8 cellular contexts compared by ENCODE assay signal in the genomic region with DNA sequence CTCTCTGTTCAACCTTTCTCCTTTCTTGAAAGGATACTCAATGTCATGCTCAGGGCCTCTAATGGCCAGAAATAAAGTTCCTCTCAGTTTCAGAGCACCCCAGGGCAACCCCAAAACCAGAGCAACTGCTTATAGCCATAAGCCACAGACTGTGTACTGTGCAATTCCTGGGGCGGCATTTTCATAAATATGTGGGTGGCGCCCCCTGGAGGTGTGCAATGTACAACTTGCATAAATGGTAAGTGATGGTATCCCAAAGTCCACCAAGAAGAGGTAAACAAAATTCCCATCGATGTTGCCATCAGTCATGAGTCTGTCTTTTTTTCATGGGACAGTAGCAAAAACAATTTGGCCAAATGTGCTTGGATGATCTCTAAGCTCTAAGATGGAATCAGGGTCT.
DNase-seq lines count a peak whose midpoint lies in the region; ATAC-seq and TF ChIP-seq lines count a peak whose summit lies in the region.
"Not testable (repeated sequence)": the region's sequence is repeated elsewhere in the genome, so short reads cannot be mapped to it uniquely, and the experiment has no call there.

No MANE protein-coding gene starts in this region.

- not testable (repeated sequence) for ATAC-seq in activated CD4-positive, alpha-beta T cell treated with anti-CD3 and anti-CD28 coated beads for 36 hours; mucosa of descending colon

- POLR2A ChIA-PET in A673 (lab: Charles Lee; ENCODE audit: low non-redundant PET); activated CD4-positive, alpha-beta T cell treated with anti-CD3 and anti-CD28 coated beads for 36 hours (lab: Charles Lee): not testable (repeated sequence)

- intact Hi-C loops in A673 (cut with micrococcal nuclease; ENCODE audit: unreplicated experiment); activated CD4-positive, alpha-beta T cell treated with anti-CD3 and anti-CD28 coated beads for 36 hours (cut with DNase I, micrococcal nuclease); mucosa of descending colon (cut with DNase I, micrococcal nuclease): not testable (repeated sequence)

- not testable (repeated sequence) for H3K9me3 Mint-ChIP-seq in activated CD4-positive, alpha-beta T cell treated with anti-CD3 and anti-CD28 coated beads for 36 hours (ENCODE audit: low read depth)

- CTCF ChIA-PET in A673 (lab: Charles Lee): not testable (repeated sequence)
- CTCF ChIA-PET in activated CD4-positive, alpha-beta T cell treated with anti-CD3 and anti-CD28 coated beads for 36 hours (lab: Charles Lee): interaction anchor here (0.7 kb wide), 1 partner anchor 1764 kb away, joined by 3 read pairs; no protein-coding TSS in a partner anchor

- H3K4me3 ChIP-seq in A673 (ENCODE audit: low read depth, low read length, poor library complexity, severe bottlenecking); astrocyte of the cerebellum (ENCODE audit: low read depth, low read length); epithelial cell of proximal tubule (ENCODE audit: low read depth, low read length); mucosa of descending colon: not testable (repeated sequence)

- TF ChIP-seq CTCF in A673 (conservative IDR thresholded peaks at IDR 0.05; ENCODE audit: low read depth, low read length) (peak; percentile 32; the same call in 1 of the 2 replicates), GM12873 (IDR thresholded peaks at IDR 0.05; ENCODE audit: insufficient read depth, low read depth, low read length, missing control alignments) (peak; percentile 26), astrocyte of the cerebellum (IDR thresholded peaks at IDR 0.05; ENCODE audit: low read depth, low read length, missing control alignments) (peak; percentile 9), epithelial cell of proximal tubule (conservative IDR thresholded peaks at IDR 0.05; ENCODE audit: low read depth, low read length) (peak; percentile 34)
- TF ChIP-seq CTCF in mucosa of descending colon (IDR thresholded peaks at IDR 0.05): not testable (repeated sequence)

- H3K9me3 ChIP-seq in A673 (ENCODE audit: low read depth, low read length, poor library complexity, severe bottlenecking); mucosa of descending colon: not testable (repeated sequence)

- not testable (repeated sequence) for H3K36me3 Mint-ChIP-seq in activated CD4-positive, alpha-beta T cell treated with anti-CD3 and anti-CD28 coated beads for 36 hours (ENCODE audit: low read depth)

- not testable (repeated sequence) for H3K36me3 ChIP-seq in A673 (ENCODE audit: insufficient read depth, low read length, poor library complexity, severe bottlenecking); mucosa of descending colon (ENCODE audit: low read depth)

- not testable (repeated sequence) for H3K4me1 Mint-ChIP-seq in activated CD4-positive, alpha-beta T cell treated with anti-CD3 and anti-CD28 coated beads for 36 hours

- in situ Hi-C loops in astrocyte of the cerebellum (cut with HindIII; ENCODE audit: low sequenced_read_pairs): not testable (repeated sequence)

- not testable (repeated sequence) for H3K27me3 Mint-ChIP-seq in activated CD4-positive, alpha-beta T cell treated with anti-CD3 and anti-CD28 coated beads for 36 hours

- H3K4me3 Mint-ChIP-seq in activated CD4-positive, alpha-beta T cell treated with anti-CD3 and anti-CD28 coated beads for 36 hours: not testable (repeated sequence)

- not testable (repeated sequence) for H3K27ac ChIP-seq in A673 (ENCODE audit: low read depth, low read length, poor library complexity, severe bottlenecking)

- DNase-seq in A673 (ENCODE audit: low spot score) (peak; percentile 2), NCI-H69 (lab: John Stamatoyannopoulos, UW) (peak; percentile 0), mucosa of descending colon (peak in 2 of 3 donors; percentile 31 to 42)
- DNase-seq in activated CD4-positive, alpha-beta T cell treated with anti-CD3 and anti-CD28 coated beads for 36 hours: peak; percentile 25
- DNase-seq in astrocyte of the cerebellum (ENCODE audit: low read depth); epithelial cell of proximal tubule (ENCODE audit: low read depth): not testable (repeated sequence)
- peak; percentile 4 for DNase-seq in stimulated activated CD4-positive, alpha-beta T cell treated with anti-CD3 and anti-CD28 coated beads, Interleukin-4, amount 100 ng/mL, for 1 hour

- not testable (repeated sequence) for BruUV-seq in A673 (replicated peaks; lab: Mats Ljungman, UMichigan)

- not testable (repeated sequence) for H3K27me3 ChIP-seq in A673 (replicated peaks; ENCODE audit: insufficient read depth, low read depth, low read length, poor library complexity)

- H3K27ac Mint-ChIP-seq in activated CD4-positive, alpha-beta T cell treated with anti-CD3 and anti-CD28 coated beads for 36 hours: not testable (repeated sequence)

- not testable (repeated sequence) for H3K4me1 ChIP-seq in A673 (ENCODE audit: insufficient read depth, low read length, poor library complexity, severe bottlenecking); mucosa of descending colon (ENCODE audit: low read depth)
